ENCODE assay signal across 17 cellular contexts in the genomic region with DNA sequence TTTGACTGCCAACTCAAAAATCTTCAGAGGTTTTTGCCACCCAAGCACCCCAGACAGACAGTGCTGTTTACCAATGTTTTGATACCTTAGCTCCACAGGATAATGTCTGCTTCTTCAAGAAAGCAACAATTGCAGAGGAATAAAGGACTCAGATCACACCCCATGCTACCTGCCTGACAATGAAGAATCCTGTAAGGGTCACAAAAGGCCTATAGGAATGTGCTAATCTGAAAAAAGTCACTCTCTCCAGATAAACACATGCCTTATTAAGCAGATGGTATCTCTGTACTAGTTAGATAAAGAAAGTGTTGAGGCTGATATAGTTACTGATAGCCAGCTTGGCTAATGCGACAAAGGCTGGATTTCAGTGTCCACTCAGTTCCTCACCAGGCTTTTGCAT.
DNase-seq lines count a peak whose midpoint lies in the region; ATAC-seq and TF ChIP-seq lines count a peak whose summit lies in the region.
"Had no signal": no experiment of that assay in that cellular context is flagged by ENCODE, and none has a peak within 500 bp of the region (broad histone marks: within the 10 kb centered on the region; RNA-seq: fewer than 3 reads in every experiment).

No MANE protein-coding gene starts in this region.

- H3K27ac Mint-ChIP-seq in activated CD8-positive, alpha-beta T cell treated with anti-CD3 and anti-CD28 coated beads, Interleukin-2, amount 10 ng/mL, durations not matched to agents 7 days and 5 days = no peak overlapping the region
- H3K27ac Mint-ChIP-seq: B cell; CD4-positive, CD25-positive, alpha-beta regulatory T cell; CD8-positive, alpha-beta memory T cell had no signal

- H3K4me1 Mint-ChIP-seq in activated CD8-positive, alpha-beta T cell treated with anti-CD3 and anti-CD28 coated beads, Interleukin-2, amount 10 ng/mL, durations not matched to agents 7 days and 5 days (ENCODE audit: low read depth) = no peaks in the 10 kb centered on the region
- H3K4me1 Mint-ChIP-seq: B cell; CD4-positive, CD25-positive, alpha-beta regulatory T cell; CD8-positive, alpha-beta memory T cell had no signal

- H3K79me1 ChIP-seq in mesendoderm (ENCODE audit: low read length) = no peaks in the 10 kb centered on the region

- no peaks in the 10 kb centered on the region for H3K79me2 ChIP-seq in mesendoderm (ENCODE audit: control insufficient read depth, insufficient read depth, low read length)

- H3K4me3 ChIP-seq in HUES6 (ENCODE audit: low read depth, low read length) (no peak overlapping the region), mesendoderm (ENCODE audit: low read length) (no peak overlapping the region)
- H3K4me3 ChIP-seq: GM12878 had no signal

- H2BK5ac ChIP-seq in mesendoderm (ENCODE audit: low read length) = no peak overlapping the region

- H3K9me3 ChIP-seq in HUES6 (ENCODE audit: control insufficient read depth, insufficient read depth, low read depth, low read length) = peaks cover 21% of the 10 kb centered on the region

- peaks cover 7% of the 10 kb centered on the region for H3K9me3 Mint-ChIP-seq in activated CD8-positive, alpha-beta T cell treated with anti-CD3 and anti-CD28 coated beads, Interleukin-2, amount 10 ng/mL, durations not matched to agents 7 days and 5 days (ENCODE audit: insufficient read depth)

- H3K4me1 ChIP-seq in HUES6 (ENCODE audit: control insufficient read depth, insufficient read depth, low read length) (peaks cover 5% of the 10 kb centered on the region), mesendoderm (ENCODE audit: control insufficient read depth, low read depth, low read length) (no peaks in the 10 kb centered on the region)

- CTCF ChIA-PET in activated CD8-positive, alpha-beta T cell treated with anti-CD3 and anti-CD28 coated beads, Interleukin-2, amount 10 ng/mL, durations not matched to agents 7 days and 5 days (lab: Charles Lee) = no interaction called here

- H3K27me3 Mint-ChIP-seq in activated CD8-positive, alpha-beta T cell treated with anti-CD3 and anti-CD28 coated beads, Interleukin-2, amount 10 ng/mL, durations not matched to agents 7 days and 5 days (ENCODE audit: low read depth) = no peaks in the 10 kb centered on the region
- H3K27me3 Mint-ChIP-seq: B cell; CD4-positive, CD25-positive, alpha-beta regulatory T cell had no signal

- no peaks in the 10 kb centered on the region for H3K27me3 ChIP-seq in HUES6 (ENCODE audit: control insufficient read depth, insufficient read depth, low read length)
- H3K27me3 ChIP-seq in mesendoderm (ENCODE audit: insufficient read depth, low read length, poor library complexity) = no peaks in the 10 kb centered on the region

- no peak overlapping the region for H2BK15ac ChIP-seq in mesendoderm (replicated peaks; ENCODE audit: low read depth)

- H3K9ac ChIP-seq in HUES6 (ENCODE audit: low read length) = peak overlapping the region; percentile 33
- no peak overlapping the region for H3K9ac ChIP-seq in mesendoderm (ENCODE audit: low read length)

- DNase-seq in erythroblast (lab: John Stamatoyannopoulos, UW) = peak; percentile 1 to 61
- peak; percentile 88 for DNase-seq in mesendoderm
- DNase-seq in anterior cingulate cortex (lab: John Stamatoyannopoulos, UW) = no peak
- DNase-seq in activated CD8-positive, alpha-beta T cell treated with anti-CD3 and anti-CD28 coated beads, Interleukin-2, amount 10 ng/mL, durations not matched to agents 7 days and 5 days = no peak
- DNase-seq: C1 segment of cervical spinal cord; CD4-positive, CD25-positive, alpha-beta regulatory T cell; CD8-positive, alpha-beta memory T cell; COR-L47; DMS 273 treated with DMSO at 0.1 percent for 48 hours; DMS53; DND-41; EL; HCEC 1CT had no signal

- H3K56ac ChIP-seq in mesendoderm (ENCODE audit: low read length) = no peak overlapping the region

- TF ChIP-seq POLR2A in erythroblast (IDR thresholded peaks at IDR 0.05; ENCODE audit: low read length) = no peak

- H2BK120ac ChIP-seq in mesendoderm (ENCODE audit: low read depth, low read length) = no peak overlapping the region

- no peak overlapping the region for H3K23ac ChIP-seq in mesendoderm (ENCODE audit: low read length)

- H3K27ac ChIP-seq in HUES6 (ENCODE audit: low read depth, low read length) (no peak overlapping the region), mesendoderm (ENCODE audit: low read depth, low read length) (no peak overlapping the region)

- H4K5ac ChIP-seq in mesendoderm (ENCODE audit: low read length) = no peak overlapping the region

- no peak for ATAC-seq in HG03565 (IDR thresholded peaks at IDR 0.05; ENCODE audit: unreplicated experiment)
- ATAC-seq in activated CD8-positive, alpha-beta T cell treated with anti-CD3 and anti-CD28 coated beads, Interleukin-2, amount 10 ng/mL, durations not matched to agents 7 days and 5 days = no peak
- ATAC-seq: GM12878 had no signal

- H3K36me3 ChIP-seq in HUES6 (ENCODE audit: control insufficient read depth, insufficient read depth, low read length) = no peaks in the 10 kb centered on the region
- no peaks in the 10 kb centered on the region for H3K36me3 ChIP-seq in mesendoderm (ENCODE audit: control insufficient read depth, insufficient read depth, low read length)

- H3K36me3 Mint-ChIP-seq in activated CD8-positive, alpha-beta T cell treated with anti-CD3 and anti-CD28 coated beads, Interleukin-2, amount 10 ng/mL, durations not matched to agents 7 days and 5 days (ENCODE audit: low read depth) = no peaks in the 10 kb centered on the region
- H3K36me3 Mint-ChIP-seq: CD4-positive, CD25-positive, alpha-beta regulatory T cell; CD8-positive, alpha-beta memory T cell had no signal

- WGBS in mesendoderm (ENCODE audit: extremely low coverage, insufficient coverage, low lambda C conversion rate) = no CpG with 5 or more reads among the region's 1 CpG

- POLR2A ChIA-PET in activated CD8-positive, alpha-beta T cell treated with anti-CD3 and anti-CD28 coated beads, Interleukin-2, amount 10 ng/mL, durations not matched to agents 7 days and 5 days (lab: Charles Lee) = interaction anchor here (0.6 kb wide), 1 partner anchor 105 kb away, joined by 3 read pairs; no protein-coding TSS in a partner anchor

- no peak overlapping the region for H2AK5ac ChIP-seq in mesendoderm (ENCODE audit: low read length)

- no peak overlapping the region for H3K4me3 Mint-ChIP-seq in activated CD8-positive, alpha-beta T cell treated with anti-CD3 and anti-CD28 coated beads, Interleukin-2, amount 10 ng/mL, durations not matched to agents 7 days and 5 days
- H3K4me3 Mint-ChIP-seq: B cell; CD4-positive, CD25-positive, alpha-beta regulatory T cell; CD8-positive, alpha-beta memory T cell had no signal

- H3K18ac ChIP-seq in mesendoderm (ENCODE audit: low read length) = no peak overlapping the region

- H3K4ac ChIP-seq in mesendoderm (ENCODE audit: low read depth, low read length) = no peak overlapping the region

- no peak overlapping the region for H3K4me2 ChIP-seq in mesendoderm (ENCODE audit: low read length)

- H4K8ac ChIP-seq in mesendoderm (ENCODE audit: low read depth, low read length) = no peak overlapping the region

Comparison
In these comparisons a context has a peak if more than half of its experiments do, and no peak if none do; other contexts are left out.
1. DNase-seq: peak in erythroblast (2 of 2) and mesendoderm (single experiment); none in anterior cingulate cortex (0 of 58) and activated CD8-positive, alpha-beta T cell treated with anti-CD3 and anti-CD28 coated beads, Interleukin-2, amount 10 ng/mL, durations not matched to agents 7 days and 5 days (single experiment).